1 cellular context compared by ENCODE assay signal in genomic region chr2:69798909-69799526, GRCh38.
A peak's percentile ranks its signal among the peaks of the same experiment; 100 is the strongest.
TF ChIP-seq lines count a peak whose summit lies in the region.

No MANE protein-coding gene starts in this region.

TF ChIP-seq in K562, 482 proteins besides CTCF, POLR2A, EP300 and RAD21 (continued from another document and continues in another):
- TF ChIP-seq ZMIZ1 (IDR thresholded peaks at IDR 0.05; ENCODE audit: low read depth in 2 of 2, low read length in 2 of 2) (peak in 1 of 2 experiments; percentile 96; a peak in 2 of 4 replicates), TRIM24 (IDR thresholded peaks at IDR 0.05) (peak; percentile 99), TCFL5 (CRISPR knock-in tag; conservative IDR thresholded peaks at IDR 0.05) (peak; percentile 73; the same call in 1 of the 2 replicates), PHB (CRISPR knock-in tag; IDR thresholded peaks at IDR 0.05) (no peak), ZC3H4 (CRISPR knock-in tag; IDR thresholded peaks at IDR 0.05; ENCODE audit: borderline replicate concordance) (no peak), NR2C2 (CRISPR knock-in tag; IDR thresholded peaks at IDR 0.05) (no peak; the same call in 1 of the 2 replicates), NR2C2 (tag; IDR thresholded peaks at IDR 0.05) (peak; percentile 56; the same call in 1 of the 2 replicates), ZNF668 (CRISPR knock-in tag; IDR thresholded peaks at IDR 0.05) (peak; percentile 63; the same call in 1 of the 2 replicates), IRF9 (tag; IDR thresholded peaks at IDR 0.05) (peak; percentile 91), CSDE1 (IDR thresholded peaks at IDR 0.05) (no peak), NBN (IDR thresholded peaks at IDR 0.05; ENCODE audit: low read depth) (peak; percentile 99), HBP1 (CRISPR knock-in tag; IDR thresholded peaks at IDR 0.05) (peak; percentile 79; the same call in 1 of the 2 replicates), CREB1 (IDR thresholded peaks at IDR 0.05) (peak; percentile 83), CREB1 (CRISPR knock-in tag; IDR thresholded peaks at IDR 0.05) (no peak), ZNF609 (CRISPR knock-in tag; IDR thresholded peaks at IDR 0.05; ENCODE audit: borderline replicate concordance) (peak; percentile 50; the same call in 1 of the 2 replicates), PYGO2 (tag; IDR thresholded peaks at IDR 0.05) (peak; percentile 87), TCF3 (CRISPR knock-in tag; IDR thresholded peaks at IDR 0.05) (peak; percentile 99), THRB (CRISPR knock-in tag; conservative IDR thresholded peaks at IDR 0.05) (peak; percentile 82), FOXA3 (CRISPR knock-in tag; conservative IDR thresholded peaks at IDR 0.05 in 1 of 2, IDR thresholded peaks at IDR 0.05 in 1 of 2) (peak in 1 of 2 experiments; percentile 74; a peak in 2 of 4 replicates), FOXK2 (conservative IDR thresholded peaks at IDR 0.05 in 1 of 2, IDR thresholded peaks at IDR 0.05 in 1 of 2; ENCODE audit: low read depth in 2 of 2) (peak; percentile 58 to 64), STAT5A (IDR thresholded peaks at IDR 0.05; ENCODE audit: borderline replicate concordance, low read length) (peak; percentile 97), THAP12 (CRISPR knock-in tag; IDR thresholded peaks at IDR 0.05) (no peak; the same call in 1 of the 2 replicates), CBFA2T3 (IDR thresholded peaks at IDR 0.05) (peak; percentile 100), DDX20 (tag; IDR thresholded peaks at IDR 0.05; ENCODE audit: low read depth) (peak; percentile 75; the same call in 1 of the 2 replicates), ATF7 (IDR thresholded peaks at IDR 0.05) (peak; percentile 89), ID3 (CRISPR knock-in tag; IDR thresholded peaks at IDR 0.05) (no peak), ID3 (tag; IDR thresholded peaks at IDR 0.05) (peak; percentile 88), ZNF239 (CRISPR knock-in tag; IDR thresholded peaks at IDR 0.05) (peak; percentile 71), GTF2E2 (tag; IDR thresholded peaks at IDR 0.05) (0 out of 2 replicates have a peak, but pooled peaks have one; percentile 62), RUNX1 (IDR thresholded peaks at IDR 0.05; ENCODE audit: low read depth) (peak; percentile 90), BCL6 (CRISPR knock-in tag; IDR thresholded peaks at IDR 0.05) (peak; percentile 75; the same call in 1 of the 2 replicates), ZNF175 (CRISPR knock-in tag; IDR thresholded peaks at IDR 0.05; ENCODE audit: low read depth) (peak; percentile 98), DPF2 (IDR thresholded peaks at IDR 0.05) (peak; percentile 99), U2AF2 (optimal IDR thresholded peaks at IDR 0.05; ENCODE audit: low read depth, low read length) (no peak), ZNF589 (CRISPR knock-in tag; IDR thresholded peaks at IDR 0.05; ENCODE audit: low read depth) (peak; percentile 99), CTBP1 (IDR thresholded peaks at IDR 0.05; ENCODE audit: borderline replicate concordance) (peak; percentile 98), ARID3B (CRISPR knock-in tag; IDR thresholded peaks at IDR 0.05; ENCODE audit: borderline replicate concordance) (no peak), FOS (IDR thresholded peaks at IDR 0.05; ENCODE audit: extremely low read depth, insufficient read length) (no peak), SRSF9 (IDR thresholded peaks at IDR 0.05; ENCODE audit: borderline replicate concordance, low read depth, low read length) (no peak), ZKSCAN8 (CRISPR knock-in tag; IDR thresholded peaks at IDR 0.05) (peak; percentile 97), BACH1 (tag; IDR thresholded peaks at IDR 0.05) (peak; percentile 92), FOSL1 (tag; conservative IDR thresholded peaks at IDR 0.05) (peak; percentile 97), MXI1 (IDR thresholded peaks at IDR 0.05; ENCODE audit: low read depth, low read length) (peak; percentile 79; the same call in 1 of the 2 replicates), SAFB (IDR thresholded peaks at IDR 0.05; ENCODE audit: borderline replicate concordance, low read depth, low read length) (no peak), JUN (IDR thresholded peaks at IDR 0.05; ENCODE audit: borderline replicate concordance, low read depth, low read length) (0 out of 2 replicates have a peak, but pooled peaks have one; percentile 41), JUN (CRISPR knock-in tag; IDR thresholded peaks at IDR 0.05; ENCODE audit: borderline replicate concordance) (no peak), ATF4 (CRISPR knock-in tag; IDR thresholded peaks at IDR 0.05) (peak; percentile 63; the same call in 1 of the 2 replicates)
